Comparison of ENCODE assay signal across 8 cellular contexts in the genomic region with DNA sequence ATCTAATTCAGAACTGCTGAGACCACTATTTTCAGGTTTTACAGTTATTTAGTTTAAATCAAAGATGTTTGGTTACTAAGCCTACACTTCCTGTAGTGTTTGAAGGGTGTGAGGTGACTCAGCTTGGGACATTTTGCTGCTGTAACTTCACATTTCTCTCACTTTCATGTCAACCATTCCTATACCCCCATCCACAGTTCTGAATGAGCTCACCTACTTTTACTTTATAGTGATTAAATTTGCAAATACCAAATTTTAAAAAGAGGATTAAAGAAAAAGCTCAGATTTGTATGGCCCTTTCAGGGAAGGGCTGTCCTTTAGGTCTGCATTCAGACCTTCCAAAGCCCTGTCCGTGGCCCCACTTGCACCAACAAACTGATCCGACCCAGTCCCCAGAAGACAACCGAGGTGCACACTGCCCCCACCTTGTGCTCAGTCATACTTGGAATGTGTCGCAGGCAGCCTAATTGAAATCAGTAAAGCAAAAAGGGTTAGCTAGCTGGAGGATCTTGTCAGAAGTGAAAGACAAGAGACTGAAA.
A peak's percentile ranks its signal among the peaks of the same experiment; 100 is the strongest.
DNase-seq lines count a peak whose midpoint lies in the region; ATAC-seq and TF ChIP-seq lines count a peak whose summit lies in the region.

No MANE protein-coding gene starts in this region.

- no peaks in the 10 kb centered on the region for H3K36me3 ChIP-seq in left ventricle myocardium inferior

- H3K27ac ChIP-seq in left ventricle myocardium inferior (replicated peaks) = no peak overlapping the region

- DNase-seq in DMS53 treated with DMSO at 0.1 percent for 48 hours (lab: John Stamatoyannopoulos, UW; ENCODE audit: unreplicated experiment) (peak; percentile 34), DMS79 treated with DMSO at 0.1 percent for 48 hours (lab: John Stamatoyannopoulos, UW) (no peak), KBM-7 (no peak), left ventricle myocardium inferior (no peak)
- peak; percentile 17 for DNase-seq in stimulated activated CD4-positive, alpha-beta T cell treated with anti-CD3 and anti-CD28 coated beads, Interleukin-1b, Interleukin-23, amount 100 ng/mL, for 4 hours (ENCODE audit: low read depth in 2 of 2)

- no peak for TF ChIP-seq CTCF in left ventricle myocardium inferior (IDR thresholded peaks at IDR 0.05; ENCODE audit: borderline replicate concordance)

- H3K36me3 Mint-ChIP-seq in activated naive CD8-positive, alpha-beta T cell = no peaks in the 10 kb centered on the region

- peak overlapping the region; percentile 70 for H3K27ac Mint-ChIP-seq in activated naive CD8-positive, alpha-beta T cell

- H3K4me1 ChIP-seq in left ventricle myocardium inferior = no peaks in the 10 kb centered on the region

- H3K9me3 Mint-ChIP-seq in activated naive CD8-positive, alpha-beta T cell (ENCODE audit: low read depth) = no peaks in the 10 kb centered on the region

- ATAC-seq in GM19467 (IDR thresholded peaks at IDR 0.05; ENCODE audit: unreplicated experiment) = peak; percentile 85
- ATAC-seq in HG03460 (IDR thresholded peaks at IDR 0.05; ENCODE audit: unreplicated experiment) = peak; percentile 92

- H3K4me1 Mint-ChIP-seq in activated naive CD8-positive, alpha-beta T cell (ENCODE audit: low read depth) = peaks cover 15% of the 10 kb centered on the region

- no peaks in the 10 kb centered on the region for H3K9me3 ChIP-seq in left ventricle myocardium inferior (replicated peaks)

- no peak overlapping the region for H3K4me3 ChIP-seq in left ventricle myocardium inferior

- peaks cover 3% of the 10 kb centered on the region for H3K27me3 Mint-ChIP-seq in activated naive CD8-positive, alpha-beta T cell

- in situ Hi-C loops in KBM-7 (cut with MboI; ENCODE audit: low pct_unique_long_range_greater_than_20kb, low sequenced_read_pairs) = no loop called here

- intact Hi-C loops in left ventricle myocardium inferior (cut with micrococcal nuclease) = no loop called here

- H3K4me3 Mint-ChIP-seq in activated naive CD8-positive, alpha-beta T cell = peak overlapping the region; percentile 22

- H3K27me3 ChIP-seq in left ventricle myocardium inferior (ENCODE audit: low read depth) = no peaks in the 10 kb centered on the region

Comparison
In these comparisons a context has a peak if more than half of its experiments do, and no peak if none do; other contexts are left out.
1. DNase-seq: peak in DMS53 treated with DMSO at 0.1 percent for 48 hours (single experiment) and stimulated activated CD4-positive, alpha-beta T cell treated with anti-CD3 and anti-CD28 coated beads, Interleukin-1b, Interleukin-23, amount 100 ng/mL, for 4 hours (2 of 2); none in DMS79 treated with DMSO at 0.1 percent for 48 hours (single experiment), KBM-7 (single experiment) and left ventricle myocardium inferior (single experiment).